14 cellular contexts compared by ENCODE assay signal in genomic region chr13:30818323-30818960, GRCh38.
DNase-seq lines count a peak whose midpoint lies in the region; ATAC-seq, FAIRE-seq and TF ChIP-seq lines count a peak whose summit lies in the region.
"Had no signal": no experiment of that assay in that cellular context is flagged by ENCODE, and none has a peak within 500 bp of the region (broad histone marks: within the 10 kb centered on the region; RNA-seq: fewer than 3 reads in every experiment).

No MANE protein-coding gene starts in this region.

- CTCF ChIA-PET in activated CD4-positive, alpha-beta T cell treated with anti-CD3 and anti-CD28 coated beads for 36 hours (lab: Charles Lee): interaction anchor here (0.6 to 1.4 kb wide), 5 partner anchors 9 to 95 kb away, joined by 3 to 4 read pairs (median 3); no protein-coding TSS in a partner anchor

- DNase-seq in GM04504 (ENCODE audit: low read depth) (peak; percentile 71), bronchial epithelial cell (ENCODE audit: low read depth) (peak; percentile 90), right cardiac atrium (peak in 2 of 3 donors; percentile 71 to 78), GM19239 (ENCODE audit: insufficient read length, low spot score) (no peak)
- DNase-seq in activated CD4-positive, alpha-beta T cell treated with anti-CD3 and anti-CD28 coated beads for 36 hours: no peak
- no peak for DNase-seq in activated naive CD4-positive, alpha-beta T cell (lab: John Stamatoyannopoulos, UW)
- DNase-seq: activated B cell treated with CpG ODN at 0.5 μM for 24 hours; NCI-H1436 treated with DMSO at 0.1 percent for 48 hours; pancreas; stimulated activated CD4-positive, alpha-beta T cell treated with anti-CD3 and anti-CD28 coated beads, Interleukin-2, amount 100 ng/mL, for 24 hours; stimulated activated naive B cell treated with anti-CD40 and anti-IgM and Interleukin-4, amounts not matched to agents 10 μg/mL and 1 μg/mL and 100 μg/mL, for 72 hours had no signal

- H3K9me3 ChIP-seq in right cardiac atrium (ENCODE audit: control insufficient read depth, low read length) (no peaks in the 10 kb centered on the region), skeletal muscle satellite cell (replicated peaks; ENCODE audit: low read length) (no peaks in the 10 kb centered on the region)
- H3K9me3 ChIP-seq: pancreas had no signal

- H3K36me3 ChIP-seq in bronchial epithelial cell (ENCODE audit: control insufficient read depth, insufficient read depth, low read length): no peaks in the 10 kb centered on the region
- H3K36me3 ChIP-seq in skeletal muscle satellite cell (ENCODE audit: insufficient read depth, low read length): no peaks in the 10 kb centered on the region
- H3K36me3 ChIP-seq: pancreas had no signal

- POLR2A ChIA-PET in activated CD4-positive, alpha-beta T cell treated with anti-CD3 and anti-CD28 coated beads for 36 hours (lab: Charles Lee): no interaction called here

- peak overlapping the region; percentile 12 for H3K4me2 ChIP-seq in skeletal muscle satellite cell (ENCODE audit: low read length)

- H3K4me3 Mint-ChIP-seq in activated CD4-positive, alpha-beta T cell treated with anti-CD3 and anti-CD28 coated beads for 36 hours: no peak overlapping the region
- H3K4me3 Mint-ChIP-seq: activated B cell treated with CpG ODN at 0.5 μM for 24 hours; brain; stimulated activated naive B cell treated with anti-CD40 and anti-IgM and Interleukin-4, amounts not matched to agents 10 μg/mL and 1 μg/mL and 100 μg/mL, for 72 hours had no signal

- H3K27me3 Mint-ChIP-seq in activated CD4-positive, alpha-beta T cell treated with anti-CD3 and anti-CD28 coated beads for 36 hours: peaks cover 21% of the 10 kb centered on the region

- H3K9me3 Mint-ChIP-seq in activated CD4-positive, alpha-beta T cell treated with anti-CD3 and anti-CD28 coated beads for 36 hours (ENCODE audit: low read depth): no peaks in the 10 kb centered on the region
- H3K9me3 Mint-ChIP-seq: activated B cell treated with CpG ODN at 0.5 μM for 24 hours; stimulated activated naive B cell treated with anti-CD40 and anti-IgM and Interleukin-4, amounts not matched to agents 10 μg/mL and 1 μg/mL and 100 μg/mL, for 72 hours had no signal

- 54% methylated on average over 10 of the region's 10 CpGs for WGBS in right cardiac atrium

- intact Hi-C loops in right cardiac atrium (cut with DNase I): no loop called here
- intact Hi-C loops in activated CD4-positive, alpha-beta T cell treated with anti-CD3 and anti-CD28 coated beads for 36 hours (cut with DNase I, micrococcal nuclease): no loop called here

- H3K27ac Mint-ChIP-seq in activated CD4-positive, alpha-beta T cell treated with anti-CD3 and anti-CD28 coated beads for 36 hours: no peak overlapping the region
- H3K27ac Mint-ChIP-seq: activated B cell treated with CpG ODN at 0.5 μM for 24 hours; stimulated activated naive B cell treated with anti-CD40 and anti-IgM and Interleukin-4, amounts not matched to agents 10 μg/mL and 1 μg/mL and 100 μg/mL, for 72 hours had no signal

- H3K4me1 ChIP-seq in right cardiac atrium (ENCODE audit: control insufficient read depth, insufficient read depth, low read length): no peaks in the 10 kb centered on the region
- H3K4me1 ChIP-seq in skeletal muscle satellite cell (ENCODE audit: control insufficient read depth, insufficient read depth, low read length): peaks cover 19% of the 10 kb centered on the region
- H3K4me1 ChIP-seq: pancreas had no signal

- H3K9ac ChIP-seq in skeletal muscle satellite cell (ENCODE audit: low read depth, low read length): peak overlapping the region; percentile 17

- H3K4me3 ChIP-seq in bronchial epithelial cell (ENCODE audit: low read depth, low read length) (no peak overlapping the region), right cardiac atrium (ENCODE audit: low read length) (no peak overlapping the region), skeletal muscle satellite cell (ENCODE audit: low read length) (no peak overlapping the region)
- H3K4me3 ChIP-seq: pancreas had no signal

- H3K27me3 ChIP-seq in bronchial epithelial cell (ENCODE audit: control insufficient read depth, insufficient read depth, low read length): no peaks in the 10 kb centered on the region
- no peaks in the 10 kb centered on the region for H3K27me3 ChIP-seq in right cardiac atrium (ENCODE audit: control insufficient read depth, insufficient read depth)
- H3K27me3 ChIP-seq in skeletal muscle satellite cell (ENCODE audit: control insufficient read depth, insufficient read depth, low read length): no peaks in the 10 kb centered on the region
- H3K27me3 ChIP-seq: pancreas had no signal

- H3K4me1 Mint-ChIP-seq in activated CD4-positive, alpha-beta T cell treated with anti-CD3 and anti-CD28 coated beads for 36 hours: peaks cover 4% of the 10 kb centered on the region

- no peak overlapping the region for H3K27ac ChIP-seq in right cardiac atrium (ENCODE audit: low read length)
- H3K27ac ChIP-seq: pancreas had no signal

- ATAC-seq in right cardiac atrium (peak; percentile 84 to 94), HG03354 (IDR thresholded peaks at IDR 0.05; ENCODE audit: poor library complexity, severe bottlenecking, unreplicated experiment) (no peak)
- no peak for ATAC-seq in activated CD4-positive, alpha-beta T cell treated with anti-CD3 and anti-CD28 coated beads for 36 hours
- ATAC-seq: stimulated activated naive B cell treated with anti-CD40 and anti-IgM and Interleukin-4, amounts not matched to agents 10 μg/mL and 1 μg/mL and 100 μg/mL, for 72 hours had no signal

- TF ChIP-seq CTCF in bronchial epithelial cell (IDR thresholded peaks at IDR 0.05; ENCODE audit: insufficient read depth, low read length, severe bottlenecking): no peak

- H3K36me3 Mint-ChIP-seq in activated CD4-positive, alpha-beta T cell treated with anti-CD3 and anti-CD28 coated beads for 36 hours (ENCODE audit: low read depth): no peaks in the 10 kb centered on the region
- H3K36me3 Mint-ChIP-seq: brain; stimulated activated naive B cell treated with anti-CD40 and anti-IgM and Interleukin-4, amounts not matched to agents 10 μg/mL and 1 μg/mL and 100 μg/mL, for 72 hours had no signal

- FAIRE-seq in bronchial epithelial cell (lab: Jason Lieb, UNC) (peak; percentile 68), GM19239 (lab: Jason Lieb, UNC) (no peak)
- FAIRE-seq: pancreas had no signal

Comparison
In these comparisons a context has a peak if more than half of its experiments do, and no peak if none do; other contexts are left out.
1. DNase-seq: peak in GM04504 (single experiment), bronchial epithelial cell (single experiment) and right cardiac atrium (2 of 3); none in activated CD4-positive, alpha-beta T cell treated with anti-CD3 and anti-CD28 coated beads for 36 hours (single experiment), activated naive CD4-positive, alpha-beta T cell (0 of 4) and GM19239 (single experiment).
2. ATAC-seq: peak in right cardiac atrium (2 of 2); none in HG03354 (single experiment) and activated CD4-positive, alpha-beta T cell treated with anti-CD3 and anti-CD28 coated beads for 36 hours (single experiment).